ENCODE assay signal across 15 cellular contexts in genomic region chr6:154197176-154197850, GRCh38.
DNase-seq lines count a peak whose midpoint lies in the region; ATAC-seq, FAIRE-seq and TF ChIP-seq lines count a peak whose summit lies in the region.
"Had no signal": no experiment of that assay in that cellular context is flagged by ENCODE, and none has a peak within 500 bp of the region (broad histone marks: within the 10 kb centered on the region; RNA-seq: fewer than 3 reads in every experiment).

No MANE protein-coding gene starts in this region.

- TF ChIP-seq CTCF in fibroblast of lung (conservative IDR thresholded peaks at IDR 0.05 in 1 of 2, IDR thresholded peaks at IDR 0.05 in 1 of 2; ENCODE audit: low read depth in 1 of 2, low read length in 2 of 2) = no peak
- TF ChIP-seq CTCF in kidney (IDR thresholded peaks at IDR 0.05; ENCODE audit: borderline replicate concordance, extremely low read depth, insufficient read depth) = no peak

- H3K9me3 ChIP-seq in fibroblast of lung (ENCODE audit: control insufficient read depth, insufficient read depth, low read depth, low read length) (no peaks in the 10 kb centered on the region), kidney (ENCODE audit: control insufficient read depth in 1 of 2, low read length in 2 of 2) (no peaks in the 10 kb centered on the region), HAP-1 (no peaks in the 10 kb centered on the region)
- H3K9me3 ChIP-seq: neutrophil, Peyer's patch had no signal

- ATAC-seq in activated CD4-positive, alpha-beta T cell treated with anti-CD3 and anti-CD28 coated beads for 36 hours = peak; percentile 65
- ATAC-seq in stimulated activated effector memory CD8-positive, alpha-beta T cell treated with anti-CD3 and anti-CD28 coated beads, Interleukin-12 subunit alpha, Interleukin-12 subunit beta, amount 100 ng/mL, for 72 hours = peak; percentile 69

- no peak overlapping the region for H3K4me3 Mint-ChIP-seq in activated CD4-positive, alpha-beta T cell treated with anti-CD3 and anti-CD28 coated beads for 36 hours
- peak overlapping the region; percentile 11 for H3K4me3 Mint-ChIP-seq in stimulated activated effector memory CD8-positive, alpha-beta T cell treated with anti-CD3 and anti-CD28 coated beads, Interleukin-12 subunit alpha, Interleukin-12 subunit beta, amount 100 ng/mL, for 72 hours
- H3K4me3 Mint-ChIP-seq in activated T-helper 1 cell treated with anti-CD3 and anti-CD28 coated beads, Interleukin-12 subunit alpha, Interleukin-12 subunit beta, Interleukin-2, Interleukin-4 antibody, amounts not matched to agents 30 ng/mL and 10 ng/mL and 1 ng/mL, durations not matched to agents 14 hours and 24 hours and 36 hours = no peak overlapping the region
- H3K4me3 Mint-ChIP-seq: central memory CD8-positive, alpha-beta T cell had no signal

- H3K36me3 ChIP-seq in fibroblast of lung (ENCODE audit: control insufficient read depth, insufficient read depth, low read length) = no peaks in the 10 kb centered on the region
- peaks cover 0 to 4% of the 10 kb centered on the region in 2 donors for H3K36me3 ChIP-seq in kidney (ENCODE audit: control insufficient read depth in 1 of 2, insufficient read depth in 2 of 2, low read length in 2 of 2)
- no peaks in the 10 kb centered on the region for H3K36me3 ChIP-seq in HAP-1 (replicated peaks)
- H3K36me3 ChIP-seq: Peyer's patch had no signal

- H3K27me3 ChIP-seq in fibroblast of lung (ENCODE audit: control insufficient read depth, insufficient read depth, low read length) (no peaks in the 10 kb centered on the region), HAP-1 (ENCODE audit: low read depth) (no peaks in the 10 kb centered on the region)
- H3K27me3 ChIP-seq: neutrophil, Peyer's patch had no signal

- H3K27ac ChIP-seq in fibroblast of lung (ENCODE audit: insufficient read depth, low read length) (peak overlapping the region; percentile 57), kidney (ENCODE audit: low read depth in 2 of 2, low read length in 2 of 2) (no peak overlapping the region)
- H3K27ac ChIP-seq: neutrophil, Peyer's patch had no signal

- no peaks in the 10 kb centered on the region for H3K79me2 ChIP-seq in fibroblast of lung (ENCODE audit: control insufficient read depth, insufficient read depth, low read length)

- POLR2A ChIA-PET in activated CD4-positive, alpha-beta T cell treated with anti-CD3 and anti-CD28 coated beads for 36 hours (lab: Charles Lee) = interaction anchor here (0.6 to 1.1 kb wide), 2 partner anchors 30 to 35 kb away, joined by 4 read pairs; no protein-coding TSS in a partner anchor

- peaks cover 48% of the 10 kb centered on the region for H3K4me1 Mint-ChIP-seq in activated CD4-positive, alpha-beta T cell treated with anti-CD3 and anti-CD28 coated beads for 36 hours
- H3K4me1 Mint-ChIP-seq in stimulated activated effector memory CD8-positive, alpha-beta T cell treated with anti-CD3 and anti-CD28 coated beads, Interleukin-12 subunit alpha, Interleukin-12 subunit beta, amount 100 ng/mL, for 72 hours = peaks cover 47% of the 10 kb centered on the region
- H3K4me1 Mint-ChIP-seq in activated T-helper 1 cell treated with anti-CD3 and anti-CD28 coated beads, Interleukin-12 subunit alpha, Interleukin-12 subunit beta, Interleukin-2, Interleukin-4 antibody, amounts not matched to agents 30 ng/mL and 10 ng/mL and 1 ng/mL, durations not matched to agents 14 hours and 24 hours and 36 hours (ENCODE audit: low read depth) = peaks cover 16% of the 10 kb centered on the region

- H3K4me3 ChIP-seq in fibroblast of lung (replicated peaks in 1 of 4; ENCODE audit: control extremely low read depth in 1 of 4, insufficient read depth in 1 of 4, low read depth in 3 of 4, low read length in 4 of 4) = peak overlapping the region in 3 of 4 experiments; percentile 8 to 37 (median 13)
- no peak overlapping the region for H3K4me3 ChIP-seq in kidney (ENCODE audit: low read length in 2 of 2)
- no peak overlapping the region for H3K4me3 ChIP-seq in HAP-1
- H3K4me3 ChIP-seq: Peyer's patch had no signal

- FAIRE-seq in kidney (lab: Jason Lieb, UNC) = no peak
- FAIRE-seq: H54 had no signal

- intact Hi-C loops in activated CD4-positive, alpha-beta T cell treated with anti-CD3 and anti-CD28 coated beads for 36 hours (cut with DNase I, micrococcal nuclease) = no loop called here
- intact Hi-C loops in kidney (cut with DNase I) = no loop called here
- intact Hi-C loops in activated T-helper 1 cell treated with anti-CD3 and anti-CD28 coated beads, Interleukin-12 subunit alpha, Interleukin-12 subunit beta, Interleukin-2, Interleukin-4 antibody, amounts not matched to agents 30 ng/mL and 10 ng/mL and 1 ng/mL, durations not matched to agents 14 hours and 24 hours and 36 hours (cut with micrococcal nuclease) = loop anchor here (2.0 kb wide), 1 partner anchor 53 kb away; no protein-coding TSS in a partner anchor

- no peak overlapping the region for H3K27ac Mint-ChIP-seq in activated CD4-positive, alpha-beta T cell treated with anti-CD3 and anti-CD28 coated beads for 36 hours
- H3K27ac Mint-ChIP-seq in stimulated activated effector memory CD8-positive, alpha-beta T cell treated with anti-CD3 and anti-CD28 coated beads, Interleukin-12 subunit alpha, Interleukin-12 subunit beta, amount 100 ng/mL, for 72 hours = peak overlapping the region; percentile 37
- no peak overlapping the region for H3K27ac Mint-ChIP-seq in activated T-helper 1 cell treated with anti-CD3 and anti-CD28 coated beads, Interleukin-12 subunit alpha, Interleukin-12 subunit beta, Interleukin-2, Interleukin-4 antibody, amounts not matched to agents 30 ng/mL and 10 ng/mL and 1 ng/mL, durations not matched to agents 14 hours and 24 hours and 36 hours

- H3K27me3 Mint-ChIP-seq in activated CD4-positive, alpha-beta T cell treated with anti-CD3 and anti-CD28 coated beads for 36 hours = no peaks in the 10 kb centered on the region
- no peaks in the 10 kb centered on the region for H3K27me3 Mint-ChIP-seq in activated T-helper 1 cell treated with anti-CD3 and anti-CD28 coated beads, Interleukin-12 subunit alpha, Interleukin-12 subunit beta, Interleukin-2, Interleukin-4 antibody, amounts not matched to agents 30 ng/mL and 10 ng/mL and 1 ng/mL, durations not matched to agents 14 hours and 24 hours and 36 hours (ENCODE audit: insufficient read depth)
- H3K27me3 Mint-ChIP-seq: CD4-positive, alpha-beta memory T cell; central memory CD8-positive, alpha-beta T cell had no signal

- no peaks in the 10 kb centered on the region for H4K20me1 ChIP-seq in fibroblast of lung (ENCODE audit: control insufficient read depth, extremely low read depth, insufficient read depth, low read length)

- H3K9ac ChIP-seq in fibroblast of lung (ENCODE audit: insufficient read depth, low read length) (no peak overlapping the region), kidney (ENCODE audit: low read length in 2 of 2) (no peak overlapping the region)

- H3K4me2 ChIP-seq in fibroblast of lung (ENCODE audit: extremely low read depth, insufficient read depth, low read length) = peak overlapping the region; percentile 72

- CTCF ChIA-PET in activated CD4-positive, alpha-beta T cell treated with anti-CD3 and anti-CD28 coated beads for 36 hours (lab: Charles Lee) = interaction anchor here (0.7 to 1.8 kb wide), 7 partner anchors 11 to 77 kb away, joined by 3 to 6 read pairs (median 3); no protein-coding TSS in a partner anchor

- DNase-seq in activated CD4-positive, alpha-beta T cell treated with anti-CD3 and anti-CD28 coated beads for 36 hours = no peak
- DNase-seq in activated CD4-positive, alpha-beta T cell treated with anti-CD3 and anti-CD28 coated beads, Interleukin-2, amount 50 U/mL, for 1 hour = no peak
- peak; percentile 18 for DNase-seq in RPMI7951 (ENCODE audit: low read depth)
- DNase-seq in fibroblast of lung (ENCODE audit: low read depth in 2 of 2) = peak; percentile 71 to 91
- DNase-seq in stimulated activated effector memory CD8-positive, alpha-beta T cell treated with anti-CD3 and anti-CD28 coated beads, Interleukin-12 subunit alpha, Interleukin-12 subunit beta, amount 100 ng/mL, for 72 hours (ENCODE audit: low spot score in 2 of 2) = no peak
- no peak for DNase-seq in kidney
- no peak for DNase-seq in activated T-helper 1 cell treated with anti-CD3 and anti-CD28 coated beads, Interleukin-12 subunit alpha, Interleukin-12 subunit beta, Interleukin-2, Interleukin-4 antibody, amounts not matched to agents 30 ng/mL and 10 ng/mL and 1 ng/mL, durations not matched to agents 14 hours and 24 hours and 36 hours (ENCODE audit: low spot score)
- DNase-seq in HAP-1 (ENCODE audit: low spot score in 2 of 2) = no peak
- DNase-seq: activated CD4-positive, alpha-beta T cell treated with anti-CD3 and anti-CD28 coated beads for 4 hours; CD4-positive, alpha-beta memory T cell; NCI-H1105; Peyer's patch had no signal

- no peak overlapping the region for H2AFZ ChIP-seq in fibroblast of lung (ENCODE audit: low read length)

- H3K4me1 ChIP-seq in fibroblast of lung (ENCODE audit: control insufficient read depth, extremely low read depth, insufficient read depth, low read length) = no peaks in the 10 kb centered on the region
- H3K4me1 ChIP-seq in kidney (ENCODE audit: control insufficient read depth in 1 of 2, insufficient read depth in 1 of 2, low read depth in 1 of 2, low read length in 2 of 2) = no peaks in the 10 kb centered on the region
- H3K4me1 ChIP-seq in HAP-1 = peaks cover 2% of the 10 kb centered on the region; the same call in 1 of the 2 replicates
- H3K4me1 ChIP-seq: Peyer's patch had no signal

- peaks cover 45% of the 10 kb centered on the region for H3K36me3 Mint-ChIP-seq in activated CD4-positive, alpha-beta T cell treated with anti-CD3 and anti-CD28 coated beads for 36 hours (ENCODE audit: low read depth)
- peaks cover 58% of the 10 kb centered on the region for H3K36me3 Mint-ChIP-seq in stimulated activated effector memory CD8-positive, alpha-beta T cell treated with anti-CD3 and anti-CD28 coated beads, Interleukin-12 subunit alpha, Interleukin-12 subunit beta, amount 100 ng/mL, for 72 hours
- H3K36me3 Mint-ChIP-seq in activated T-helper 1 cell treated with anti-CD3 and anti-CD28 coated beads, Interleukin-12 subunit alpha, Interleukin-12 subunit beta, Interleukin-2, Interleukin-4 antibody, amounts not matched to agents 30 ng/mL and 10 ng/mL and 1 ng/mL, durations not matched to agents 14 hours and 24 hours and 36 hours (ENCODE audit: low read depth) = peaks cover 5% of the 10 kb centered on the region

- in situ Hi-C loops in HAP-1 (cut with MboI; ENCODE audit: low sequenced_read_pairs) = no loop called here

- peaks cover 5% of the 10 kb centered on the region for H3K9me3 Mint-ChIP-seq in activated CD4-positive, alpha-beta T cell treated with anti-CD3 and anti-CD28 coated beads for 36 hours (ENCODE audit: low read depth)
- H3K9me3 Mint-ChIP-seq in stimulated activated effector memory CD8-positive, alpha-beta T cell treated with anti-CD3 and anti-CD28 coated beads, Interleukin-12 subunit alpha, Interleukin-12 subunit beta, amount 100 ng/mL, for 72 hours = no peaks in the 10 kb centered on the region
- H3K9me3 Mint-ChIP-seq in activated T-helper 1 cell treated with anti-CD3 and anti-CD28 coated beads, Interleukin-12 subunit alpha, Interleukin-12 subunit beta, Interleukin-2, Interleukin-4 antibody, amounts not matched to agents 30 ng/mL and 10 ng/mL and 1 ng/mL, durations not matched to agents 14 hours and 24 hours and 36 hours = no peaks in the 10 kb centered on the region

Comparison
In these comparisons a context has a peak if more than half of its experiments do, and no peak if none do; other contexts are left out.
1. DNase-seq: peak in RPMI7951 (single experiment) and fibroblast of lung (2 of 2); none in activated CD4-positive, alpha-beta T cell treated with anti-CD3 and anti-CD28 coated beads for 36 hours (single experiment), activated CD4-positive, alpha-beta T cell treated with anti-CD3 and anti-CD28 coated beads, Interleukin-2, amount 50 U/mL, for 1 hour (single experiment), stimulated activated effector memory CD8-positive, alpha-beta T cell treated with anti-CD3 and anti-CD28 coated beads, Interleukin-12 subunit alpha, Interleukin-12 subunit beta, amount 100 ng/mL, for 72 hours (0 of 2), kidney (single experiment), activated T-helper 1 cell treated with anti-CD3 and anti-CD28 coated beads, Interleukin-12 subunit alpha, Interleukin-12 subunit beta, Interleukin-2, Interleukin-4 antibody, amounts not matched to agents 30 ng/mL and 10 ng/mL and 1 ng/mL, durations not matched to agents 14 hours and 24 hours and 36 hours (single experiment) and HAP-1 (0 of 2).
2. H3K4me3 ChIP-seq: peak in fibroblast of lung (3 of 4); none in kidney (0 of 2) and HAP-1 (single experiment).